In the genomic region with DNA sequence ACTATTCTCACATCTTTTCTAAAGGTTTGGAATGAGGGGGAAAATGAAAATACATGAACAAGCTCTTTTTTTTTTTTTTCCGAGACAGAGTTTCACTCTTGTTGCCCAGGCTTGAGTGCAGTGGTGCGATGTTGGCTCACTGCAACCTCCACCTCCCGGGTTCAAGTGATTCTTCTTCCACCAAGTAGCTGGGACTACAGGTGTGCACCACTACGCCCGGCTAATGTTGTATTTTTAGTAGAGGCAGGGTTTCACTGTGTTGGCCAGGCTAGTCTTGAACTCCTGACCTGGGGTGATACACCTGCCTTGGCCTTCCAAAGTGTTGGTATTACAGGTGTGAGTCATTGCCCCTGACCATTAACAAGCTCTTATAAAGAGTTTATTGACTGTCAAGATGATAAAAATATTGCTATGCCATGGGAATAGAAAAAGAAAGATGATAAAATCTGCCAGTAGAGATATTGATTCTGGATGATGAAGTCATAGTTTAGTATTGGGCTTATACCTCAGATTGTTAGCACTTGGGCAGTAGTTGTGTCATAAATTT, we compare ENCODE assay signal across 26 cellular contexts.
DNase-seq lines count a peak whose midpoint lies in the region; ATAC-seq and TF ChIP-seq lines count a peak whose summit lies in the region.
"Had no signal": no experiment of that assay in that cellular context is flagged by ENCODE, and none has a peak within 500 bp of the region (broad histone marks: within the 10 kb centered on the region; RNA-seq: fewer than 3 reads in every experiment).

No MANE protein-coding gene starts in this region.

- H3K9me2 ChIP-seq in MM.1S (replicated peaks; ENCODE audit: insufficient read depth, low read length), result no peaks in the 10 kb centered on the region

- H3F3A ChIP-seq in MM.1S (ENCODE audit: insufficient read depth, low read length), result peaks cover 14% of the 10 kb centered on the region; the same call in 1 of the 2 replicates

- H3K4me2 ChIP-seq in MM.1S (ENCODE audit: low read depth, low read length), result no peak overlapping the region
- H3K4me2 ChIP-seq: A549; BLaER1 treated with 17β-estradiol and CSF1 and Interleukin-3, amounts not matched to agents 10 nM and 100 nM had no signal

- H3K4me3 Mint-ChIP-seq in activated naive CD4-positive, alpha-beta T cell treated with anti-CD3 and anti-CD28 coated beads, Interleukin-2, amount 50 U/mL, for 24 hours, result no peak overlapping the region
- no peak overlapping the region for H3K4me3 Mint-ChIP-seq in activated naive CD8-positive, alpha-beta T cell treated with anti-CD3 and anti-CD28 coated beads, Interleukin-2, amount 50 U/mL, for 24 hours
- no peak overlapping the region for H3K4me3 Mint-ChIP-seq in stimulated activated effector memory CD8-positive, alpha-beta T cell treated with anti-CD3 and anti-CD28 coated beads, Interleukin-12 subunit alpha, Interleukin-12 subunit beta, amount 100 ng/mL, for 72 hours
- H3K4me3 Mint-ChIP-seq: CD8-positive, alpha-beta T cell; HFFc6 had no signal

- H3K9me3 Mint-ChIP-seq in activated naive CD4-positive, alpha-beta T cell treated with anti-CD3 and anti-CD28 coated beads, Interleukin-2, amount 50 U/mL, for 24 hours, result no peaks in the 10 kb centered on the region
- H3K9me3 Mint-ChIP-seq in activated naive CD8-positive, alpha-beta T cell treated with anti-CD3 and anti-CD28 coated beads, Interleukin-2, amount 50 U/mL, for 24 hours, result no peaks in the 10 kb centered on the region
- no peaks in the 10 kb centered on the region for H3K9me3 Mint-ChIP-seq in stimulated activated effector memory CD8-positive, alpha-beta T cell treated with anti-CD3 and anti-CD28 coated beads, Interleukin-12 subunit alpha, Interleukin-12 subunit beta, amount 100 ng/mL, for 72 hours
- H3K9me3 Mint-ChIP-seq: CD8-positive, alpha-beta T cell; HFFc6 had no signal

- peak overlapping the region; percentile 27; the same call in 1 of the 2 replicates for H3K27ac ChIP-seq in MM.1S (ENCODE audit: low read length)
- H3K27ac ChIP-seq: A549; BLaER1 treated with 17β-estradiol and CSF1 and Interleukin-3, amounts not matched to agents 10 nM and 100 nM; Peyer's patch had no signal

- H3K36me3 ChIP-seq in MM.1S (replicated peaks; ENCODE audit: insufficient read depth, low read length), result no peaks in the 10 kb centered on the region

- no peaks in the 10 kb centered on the region for H4K20me1 ChIP-seq in MM.1S (ENCODE audit: insufficient read depth, low read length)

- peaks cover 28% of the 10 kb centered on the region for H3K4me1 ChIP-seq in MM.1S (ENCODE audit: low read length)
- H3K4me1 ChIP-seq: A549; BLaER1 treated with 17β-estradiol and CSF1 and Interleukin-3, amounts not matched to agents 10 nM and 100 nM; Peyer's patch had no signal

- TF ChIP-seq CTCF in MM.1S (IDR thresholded peaks at IDR 0.05; ENCODE audit: low read length), result no peak

- no peaks in the 10 kb centered on the region for H3K79me2 ChIP-seq in MM.1S (ENCODE audit: low read length)

- no peaks in the 10 kb centered on the region for H3K27me3 ChIP-seq in MM.1S (replicated peaks; ENCODE audit: insufficient read depth, low read length)
- H3K27me3 ChIP-seq: BLaER1 treated with 17β-estradiol and CSF1 and Interleukin-3, amounts not matched to agents 10 nM and 100 nM; Peyer's patch had no signal

- peak overlapping the region; percentile 10 for H3K27ac Mint-ChIP-seq in activated naive CD4-positive, alpha-beta T cell treated with anti-CD3 and anti-CD28 coated beads, Interleukin-2, amount 50 U/mL, for 24 hours
- peak overlapping the region; percentile 57 for H3K27ac Mint-ChIP-seq in activated naive CD8-positive, alpha-beta T cell treated with anti-CD3 and anti-CD28 coated beads, Interleukin-2, amount 50 U/mL, for 24 hours
- peak overlapping the region; percentile 32 for H3K27ac Mint-ChIP-seq in stimulated activated effector memory CD8-positive, alpha-beta T cell treated with anti-CD3 and anti-CD28 coated beads, Interleukin-12 subunit alpha, Interleukin-12 subunit beta, amount 100 ng/mL, for 72 hours
- H3K27ac Mint-ChIP-seq: HFFc6 had no signal

- H3K4me3 ChIP-seq in MM.1S (ENCODE audit: low read length), result no peak overlapping the region
- H3K4me3 ChIP-seq: A549; BLaER1 treated with 17β-estradiol and CSF1 and Interleukin-3, amounts not matched to agents 10 nM and 100 nM; GM12878; HAP-1; Peyer's patch had no signal

- no peak for DNase-seq in activated naive CD4-positive, alpha-beta T cell treated with Interleukin-2 at 50 U/mL for 16 hours
- peak; percentile 52 for DNase-seq in MM.1S
- DNase-seq in activated naive CD8-positive, alpha-beta T cell treated with anti-CD3 and anti-CD28 coated beads, Interleukin-2, amount 50 U/mL, for 24 hours, result no peak
- DNase-seq in stimulated activated effector memory CD8-positive, alpha-beta T cell treated with anti-CD3 and anti-CD28 coated beads, Interleukin-12 subunit alpha, Interleukin-12 subunit beta, amount 100 ng/mL, for 72 hours (ENCODE audit: low spot score in 2 of 2), result no peak
- no peak for DNase-seq in activated CD8-positive, alpha-beta memory T cell treated with anti-CD3 and anti-CD28 coated beads for 24 hours
- no peak for DNase-seq in activated CD4-positive, CD25-positive, alpha-beta regulatory T cell (lab: John Stamatoyannopoulos, UW)
- DNase-seq: AML-193; Caco-2; CD8-positive, alpha-beta T cell; GOT3; HFFc6; Kasumi-1; NCI-H1105 treated with DMSO at 0.1 percent for 48 hours; NCI-H146; NCI-H2029; NCI-H446 treated with DMSO at 0.1 percent for 48 hours; NCI-H526; NCI-H82; Peyer's patch; SHP77 treated with DMSO at 0.1 percent for 48 hours had no signal

- H3K4me1 Mint-ChIP-seq in activated naive CD4-positive, alpha-beta T cell treated with anti-CD3 and anti-CD28 coated beads, Interleukin-2, amount 50 U/mL, for 24 hours, result peaks cover 17% of the 10 kb centered on the region
- peaks cover 27% of the 10 kb centered on the region for H3K4me1 Mint-ChIP-seq in activated naive CD8-positive, alpha-beta T cell treated with anti-CD3 and anti-CD28 coated beads, Interleukin-2, amount 50 U/mL, for 24 hours
- H3K4me1 Mint-ChIP-seq in stimulated activated effector memory CD8-positive, alpha-beta T cell treated with anti-CD3 and anti-CD28 coated beads, Interleukin-12 subunit alpha, Interleukin-12 subunit beta, amount 100 ng/mL, for 72 hours, result peaks cover 44% of the 10 kb centered on the region

- no peak overlapping the region for H3K9ac ChIP-seq in MM.1S (ENCODE audit: low read length)
- H3K9ac ChIP-seq: BLaER1 treated with 17β-estradiol and CSF1 and Interleukin-3, amounts not matched to agents 10 nM and 100 nM had no signal

- no peak for ATAC-seq in activated naive CD8-positive, alpha-beta T cell treated with anti-CD3 and anti-CD28 coated beads, Interleukin-2, amount 50 U/mL, for 24 hours
- no peak for ATAC-seq in stimulated activated effector memory CD8-positive, alpha-beta T cell treated with anti-CD3 and anti-CD28 coated beads, Interleukin-12 subunit alpha, Interleukin-12 subunit beta, amount 100 ng/mL, for 72 hours
- ATAC-seq: A549; CD8-positive, alpha-beta T cell; GM12878; HepG2 had no signal

- H3K9me3 ChIP-seq in MM.1S (replicated peaks; ENCODE audit: insufficient read depth, low read length), result no peaks in the 10 kb centered on the region
- H3K9me3 ChIP-seq: A549; BLaER1 treated with 17β-estradiol and CSF1 and Interleukin-3, amounts not matched to agents 10 nM and 100 nM; Caco-2; HAP-1; Peyer's patch had no signal

- no peak overlapping the region for H2AFZ ChIP-seq in MM.1S (ENCODE audit: low read length)

- H3K27me3 Mint-ChIP-seq in activated naive CD4-positive, alpha-beta T cell treated with anti-CD3 and anti-CD28 coated beads, Interleukin-2, amount 50 U/mL, for 24 hours, result no peaks in the 10 kb centered on the region
- H3K27me3 Mint-ChIP-seq in activated naive CD8-positive, alpha-beta T cell treated with anti-CD3 and anti-CD28 coated beads, Interleukin-2, amount 50 U/mL, for 24 hours, result no peaks in the 10 kb centered on the region

- peaks cover 16% of the 10 kb centered on the region for H3K36me3 Mint-ChIP-seq in activated naive CD4-positive, alpha-beta T cell treated with anti-CD3 and anti-CD28 coated beads, Interleukin-2, amount 50 U/mL, for 24 hours
- H3K36me3 Mint-ChIP-seq in activated naive CD8-positive, alpha-beta T cell treated with anti-CD3 and anti-CD28 coated beads, Interleukin-2, amount 50 U/mL, for 24 hours (ENCODE audit: low read depth), result peaks cover 53% of the 10 kb centered on the region
- peaks cover 100% of the 10 kb centered on the region for H3K36me3 Mint-ChIP-seq in stimulated activated effector memory CD8-positive, alpha-beta T cell treated with anti-CD3 and anti-CD28 coated beads, Interleukin-12 subunit alpha, Interleukin-12 subunit beta, amount 100 ng/mL, for 72 hours
